In genomic region chr1:156004843-156005593, GRCh38 we compare ENCODE assay signal across 11 cellular contexts. TPM values are rescaled to one million over a fixed set of nuclear protein-coding genes. Genes with fewer than 3 reads are reported as not detected.
DNase-seq lines count a peak whose midpoint lies in the region; ATAC-seq, FAIRE-seq and TF ChIP-seq lines count a peak whose summit lies in the region.
"Had no signal": no experiment of that assay in that cellular context is flagged by ENCODE, and none has a peak within 500 bp of the region (broad histone marks: within the 10 kb centered on the region; RNA-seq: fewer than 3 reads in every experiment).

No MANE protein-coding gene starts in this region.

- H3K4me3 ChIP-seq in BLaER1 treated with 17β-estradiol and CSF1 and Interleukin-3, amounts not matched to agents 10 nM and 100 nM, result no peak overlapping the region
- H3K4me3 ChIP-seq in lower leg skin (ENCODE audit: low read depth, poor library complexity, severe bottlenecking) (no peak overlapping the region), esophagus muscularis mucosa (no peak overlapping the region)
- H3K4me3 ChIP-seq: right atrium auricular region had no signal

- H3K4me1 Mint-ChIP-seq in activated T-helper 17 cell treated with anti-CD3 and anti-CD28 coated beads, Interleukin-2, amount 50 U/mL, for 72 hours, result peaks cover 14% of the 10 kb centered on the region
- H3K4me1 Mint-ChIP-seq in mesothelial cell of epicardium, result peaks cover 41% of the 10 kb centered on the region

- H3K4me2 ChIP-seq in BLaER1 treated with 17β-estradiol and CSF1 and Interleukin-3, amounts not matched to agents 10 nM and 100 nM, result peak overlapping the region; percentile 13 to 84 (median 74); a peak in 18 of 22 replicates
- H3K4me2 ChIP-seq: KMS-11 had no signal

- H4K20me1 ChIP-seq in BLaER1 treated with 17β-estradiol and CSF1 and Interleukin-3, amounts not matched to agents 10 nM and 100 nM, result peaks cover 0 to 23% (median 12%) of the 10 kb centered on the region in 11 experiments; a peak in 10 of 22 replicates

- 69 to 78% methylated on average over 4 of the region's 4 CpGs for WGBS in lower leg skin, 2 donors
- 84% methylated on average over 4 of the region's 4 CpGs for WGBS in esophagus muscularis mucosa

- peak overlapping the region; percentile 81 for H3K27ac Mint-ChIP-seq in activated T-helper 17 cell treated with anti-CD3 and anti-CD28 coated beads, Interleukin-2, amount 50 U/mL, for 72 hours
- H3K27ac Mint-ChIP-seq in mesothelial cell of epicardium, result peak overlapping the region; percentile 93

- H3K27me3 Mint-ChIP-seq in activated T-helper 17 cell treated with anti-CD3 and anti-CD28 coated beads, Interleukin-2, amount 50 U/mL, for 72 hours, result no peaks in the 10 kb centered on the region
- H3K27me3 Mint-ChIP-seq in mesothelial cell of epicardium (ENCODE audit: low read depth), result no peaks in the 10 kb centered on the region

- peak; percentile 29 for FAIRE-seq in GM18507 (lab: Jason Lieb, UNC)
- FAIRE-seq: urothelium cell line had no signal

- H3K27me3 ChIP-seq in BLaER1 treated with 17β-estradiol and CSF1 and Interleukin-3, amounts not matched to agents 10 nM and 100 nM, result no peaks in the 10 kb centered on the region
- H3K27me3 ChIP-seq in esophagus muscularis mucosa, result no peaks in the 10 kb centered on the region
- H3K27me3 ChIP-seq: right atrium auricular region had no signal

- H3K9me3 ChIP-seq in BLaER1 treated with 17β-estradiol and CSF1 and Interleukin-3, amounts not matched to agents 10 nM and 100 nM (replicated peaks in 1 of 11), result no peaks in the 10 kb centered on the region
- no peaks in the 10 kb centered on the region for H3K9me3 ChIP-seq in esophagus muscularis mucosa
- H3K9me3 ChIP-seq: right atrium auricular region had no signal

- H3K4me3 Mint-ChIP-seq in activated T-helper 17 cell treated with anti-CD3 and anti-CD28 coated beads, Interleukin-2, amount 50 U/mL, for 72 hours, result peak overlapping the region; percentile 56
- H3K4me3 Mint-ChIP-seq in mesothelial cell of epicardium, result no peak overlapping the region

- intact Hi-C loops in lower leg skin (cut with DNase I; ENCODE audit: low total_unique reads) (no loop called here), esophagus muscularis mucosa (cut with DNase I) (no loop called here)

- no peaks in the 10 kb centered on the region for H3K9me3 Mint-ChIP-seq in activated T-helper 17 cell treated with anti-CD3 and anti-CD28 coated beads, Interleukin-2, amount 50 U/mL, for 72 hours
- H3K9me3 Mint-ChIP-seq in mesothelial cell of epicardium, result no peaks in the 10 kb centered on the region

- no peak for TF ChIP-seq EP300 in esophagus muscularis mucosa (IDR thresholded peaks at IDR 0.05)

- TF ChIP-seq CTCF in mesothelial cell of epicardium (IDR thresholded peaks at IDR 0.05; ENCODE audit: unreplicated experiment) (no peak), lower leg skin (IDR thresholded peaks at IDR 0.05) (no peak), esophagus muscularis mucosa (IDR thresholded peaks at IDR 0.05) (no peak)

- H3K36me3 Mint-ChIP-seq in activated T-helper 17 cell treated with anti-CD3 and anti-CD28 coated beads, Interleukin-2, amount 50 U/mL, for 72 hours (ENCODE audit: low read depth), result peaks cover 24% of the 10 kb centered on the region
- H3K36me3 Mint-ChIP-seq in mesothelial cell of epicardium, result peaks cover 11% of the 10 kb centered on the region

- H3K36me3 ChIP-seq in BLaER1 treated with 17β-estradiol and CSF1 and Interleukin-3, amounts not matched to agents 10 nM and 100 nM, result peaks cover 24 to 33% (median 30%) of the 10 kb centered on the region in 11 experiments
- peaks cover 10 to 27% (median 23%) of the 10 kb centered on the region in 4 donors for H3K36me3 ChIP-seq in esophagus muscularis mucosa

- H3K4me1 ChIP-seq in BLaER1 treated with 17β-estradiol and CSF1 and Interleukin-3, amounts not matched to agents 10 nM and 100 nM, result peaks cover 16 to 53% (median 38%) of the 10 kb centered on the region in 10 experiments
- H3K4me1 ChIP-seq in esophagus muscularis mucosa, result peaks cover 0 to 10% (median 4%) of the 10 kb centered on the region in 4 donors

- DNase-seq in GM18507 (ENCODE audit: extremely low spot score, insufficient read length, low read depth), result no peak
- no peak for DNase-seq in mesothelial cell of epicardium (ENCODE audit: low spot score in 2 of 2, unreplicated experiment in 2 of 2)
- no peak for DNase-seq in lower leg skin (ENCODE audit: low spot score in 2 of 2)
- DNase-seq in esophagus muscularis mucosa (ENCODE audit: extremely low spot score), result no peak
- no peak for DNase-seq in NCI-H1105 (lab: John Stamatoyannopoulos, UW)

- H3K9ac ChIP-seq in BLaER1 treated with 17β-estradiol and CSF1 and Interleukin-3, amounts not matched to agents 10 nM and 100 nM, result 0 out of 22 replicates have a peak overlapping the region, but pooled peaks of 1 of the 11 experiments have one; percentile 1
- H3K9ac ChIP-seq: KMS-11 had no signal

- ATAC-seq in activated T-helper 17 cell treated with anti-CD3 and anti-CD28 coated beads, Interleukin-2, amount 50 U/mL, for 72 hours (replicated peaks), result peak; percentile 90
- no peak for ATAC-seq in HG03108 (IDR thresholded peaks at IDR 0.05; ENCODE audit: unreplicated experiment)

- peak overlapping the region in 4 of 11 experiments; percentile 8 to 44 (median 18); a peak in 4 of 22 replicates for H3K27ac ChIP-seq in BLaER1 treated with 17β-estradiol and CSF1 and Interleukin-3, amounts not matched to agents 10 nM and 100 nM
- no peak overlapping the region for H3K27ac ChIP-seq in esophagus muscularis mucosa (replicated peaks in 1 of 4)
- H3K27ac ChIP-seq: KMS-11, right atrium auricular region had no signal

- TF ChIP-seq POLR2A in lower leg skin (IDR thresholded peaks at IDR 0.05) (no peak), esophagus muscularis mucosa (IDR thresholded peaks at IDR 0.05; ENCODE audit: low read depth) (no peak)

RNA-seq across cellular contexts. Expression of gene SSR2, which starts 15.7 kb away (rescaled TPM):
- total RNA-seq in activated T-helper 17 cell treated with anti-CD3 and anti-CD28 coated beads, Interleukin-2, amount 50 U/mL, for 72 hours, result 100 to 1,000 TPM; 194 to 208 TPM
- total RNA-seq in mesothelial cell of epicardium (282 to 298 TPM (median 297 TPM) in 3 replicates), lower leg skin (100 to 1,000 TPM; 113 to 215 (median 185) TPM), esophagus muscularis mucosa (100 to 1,000 TPM; 118 to 229 (median 137) TPM)

RNA-seq across cellular contexts. Expression of gene ARHGEF2, which starts 26.7 kb away (rescaled TPM):
- 100 to 1,000 TPM; 108 to 205 TPM for total RNA-seq in activated T-helper 17 cell treated with anti-CD3 and anti-CD28 coated beads, Interleukin-2, amount 50 U/mL, for 72 hours
- total RNA-seq in mesothelial cell of epicardium, result 103 to 111 TPM (median 110 TPM) in 3 replicates
- total RNA-seq in lower leg skin, result 10 to 100 TPM; 18.7 to 35.5 (median 28.3) TPM
- total RNA-seq in esophagus muscularis mucosa, result 100 to 1,000 TPM in 2 of 4 donors, 10 to 100 TPM in 2; 54.0 to 130 (median 91.8) TPM

RNA-seq across cellular contexts. Expression of gene UBQLN4, which starts 48.6 kb away (rescaled TPM):
- total RNA-seq in activated T-helper 17 cell treated with anti-CD3 and anti-CD28 coated beads, Interleukin-2, amount 50 U/mL, for 72 hours, result 10 to 100 TPM; 31.9 to 36.7 TPM
- 61.2 to 66.7 TPM (median 61.9 TPM) in 3 replicates for total RNA-seq in mesothelial cell of epicardium
- total RNA-seq in lower leg skin, result 10 to 100 TPM; 19.8 to 31.0 (median 26.9) TPM
- total RNA-seq in esophagus muscularis mucosa, result 10 to 100 TPM; 17.4 to 33.3 (median 26.0) TPM

RNA-seq across cellular contexts. Expression of gene LAMTOR2, which starts 49.6 kb away (rescaled TPM):
- total RNA-seq in activated T-helper 17 cell treated with anti-CD3 and anti-CD28 coated beads, Interleukin-2, amount 50 U/mL, for 72 hours, result 10 to 100 TPM; 39.9 to 55.6 TPM
- 39.2 to 43.4 TPM (median 39.5 TPM) in 3 replicates for total RNA-seq in mesothelial cell of epicardium
- 10 to 100 TPM; 41.8 to 64.5 (median 47.4) TPM for total RNA-seq in lower leg skin
- 100 to 1,000 TPM in 1 of 4 donors, 10 to 100 TPM in 3; 59.3 to 106 (median 75.5) TPM for total RNA-seq in esophagus muscularis mucosa

RNA-seq across cellular contexts. Expression of gene RAB25, which starts 55.9 kb away (rescaled TPM):
- 1 to 10 TPM in 1 of 2 donors, under 1 TPM in 1; 0.43 to 1.2 TPM for total RNA-seq in activated T-helper 17 cell treated with anti-CD3 and anti-CD28 coated beads, Interleukin-2, amount 50 U/mL, for 72 hours
- 51.1 to 52.6 TPM (median 51.2 TPM) in 3 replicates for total RNA-seq in mesothelial cell of epicardium
- 100 to 1,000 TPM; 211 to 281 (median 251) TPM for total RNA-seq in lower leg skin
- not detected for total RNA-seq in esophagus muscularis mucosa
